Comparison of ENCODE assay signal across 21 cellular contexts in genomic region chr16:86062271-86062965, GRCh38.
"Had no signal": no experiment of that assay in that cellular context is flagged by ENCODE, and none has a peak within 500 bp of the region (broad histone marks: within the 10 kb centered on the region; RNA-seq: fewer than 3 reads in every experiment).

No MANE protein-coding gene starts in this region.

- H3K4me1 ChIP-seq: breast epithelium had no signal

- H3K9me3 ChIP-seq: breast epithelium, gastroesophageal sphincter, sigmoid colon, tibial artery had no signal

- ATAC-seq: activated CD4-positive, alpha-beta T cell treated with anti-CD3 and anti-CD28 coated beads for 36 hours; gastroesophageal sphincter; stimulated activated naive CD8-positive, alpha-beta T cell treated with anti-CD3 and anti-CD28 coated beads, Interleukin-15, Interleukin-2, amounts not matched to agents 100 U/mL and 50 U/mL, for 24 hours had no signal

- H3K27ac ChIP-seq: breast epithelium, epithelial cell of prostate, tibial artery had no signal

- H3K4me2 ChIP-seq: smooth muscle cell had no signal

- H3K36me3 ChIP-seq: breast epithelium, gastroesophageal sphincter, sigmoid colon, tibial artery had no signal

- DNase-seq: activated B cell treated with CpG ODN at 0.5 μM for 24 hours; activated CD4-positive, alpha-beta T cell treated with anti-CD3 and anti-CD28 coated beads for 36 hours; activated CD4-positive, alpha-beta T cell treated with anti-CD3 and anti-CD28 coated beads, Interleukin-2, amount 50 U/mL, for 48 hours; activated naive CD4-positive, alpha-beta T cell treated with Interleukin-2 at 50 U/mL for 16 hours; activated naive CD8-positive, alpha-beta T cell treated with anti-CD3 and anti-CD28 coated beads for 36 hours; activated T-cell treated with anti-CD3 and anti-CD28 coated beads, Interleukin-2, amount 50 U/mL, for 48 hours; amniotic stem cell; cerebellar nuclear complex; head of caudate nucleus; islet precursor cell; occipital lobe; sigmoid colon; stimulated activated CD4-positive, alpha-beta T cell treated with anti-CD3 and anti-CD28 coated beads, Interleukin-2, amount 100 ng/mL, for 48 hours; stimulated activated naive CD8-positive, alpha-beta T cell treated with anti-CD3 and anti-CD28 coated beads, Interleukin-15, Interleukin-2, amounts not matched to agents 100 U/mL and 50 U/mL, for 24 hours; substantia nigra; T1000; tibial artery had no signal

- H3K27me3 ChIP-seq: gastroesophageal sphincter, sigmoid colon had no signal

- H3K4me3 ChIP-seq: breast epithelium, gastroesophageal sphincter, sigmoid colon, smooth muscle cell, tibial artery had no signal
